ENCODE assay signal across 9 cellular contexts in genomic region chr3:129592362-129593150, GRCh38. TPM values are rescaled to one million over a fixed set of nuclear protein-coding genes. Genes with fewer than 3 reads are reported as not detected.
A peak's percentile ranks its signal among the peaks of the same experiment; 100 is the strongest.
DNase-seq lines count a peak whose midpoint lies in the region; ATAC-seq and TF ChIP-seq lines count a peak whose summit lies in the region.
"Had no signal": no experiment of that assay in that cellular context is flagged by ENCODE, and none has a peak within 500 bp of the region (broad histone marks: within the 10 kb centered on the region; RNA-seq: fewer than 3 reads in every experiment).

No MANE protein-coding gene starts in this region.

- H3K9me3 Mint-ChIP-seq in activated naive CD4-positive, alpha-beta T cell treated with anti-CD3 and anti-CD28 coated beads, Interleukin-2, amount 50 U/mL, for 72 hours, result no peaks in the 10 kb centered on the region

- H3K36me3 ChIP-seq in adipocyte (ENCODE audit: control insufficient read depth, insufficient read depth, low read length, severe bottlenecking) (peaks cover 16% of the 10 kb centered on the region), MM.1S (replicated peaks; ENCODE audit: insufficient read depth, low read length) (no peaks in the 10 kb centered on the region)

- no peaks in the 10 kb centered on the region for H3K9me3 ChIP-seq in adipocyte (ENCODE audit: control insufficient read depth, low read length)
- H3K9me3 ChIP-seq in MM.1S (replicated peaks; ENCODE audit: insufficient read depth, low read length), result no peaks in the 10 kb centered on the region

- H3K27ac Mint-ChIP-seq in activated naive CD4-positive, alpha-beta T cell treated with anti-CD3 and anti-CD28 coated beads, Interleukin-2, amount 50 U/mL, for 72 hours, result no peak overlapping the region

- no peaks in the 10 kb centered on the region for H3K9me2 ChIP-seq in MM.1S (replicated peaks; ENCODE audit: insufficient read depth, low read length)

- no peak overlapping the region for H3K27ac ChIP-seq in MM.1S (ENCODE audit: low read length)

- TF ChIP-seq CTCF in retinal pigment epithelial cell (conservative IDR thresholded peaks at IDR 0.05; ENCODE audit: low read depth, low read length) (no peak), MM.1S (IDR thresholded peaks at IDR 0.05; ENCODE audit: low read length) (no peak)

- H3K9ac ChIP-seq in adipocyte (ENCODE audit: low read length) (peak overlapping the region; percentile 87), MM.1S (ENCODE audit: low read length) (no peak overlapping the region)

- no peaks in the 10 kb centered on the region for H4K20me1 ChIP-seq in MM.1S (ENCODE audit: insufficient read depth, low read length)

- no peak overlapping the region for H3K4me2 ChIP-seq in MM.1S (ENCODE audit: low read depth, low read length)

- H3K27me3 ChIP-seq in adipocyte (replicated peaks; ENCODE audit: control insufficient read depth, insufficient read depth, low read length) (no peaks in the 10 kb centered on the region), MM.1S (replicated peaks; ENCODE audit: insufficient read depth, low read length) (no peaks in the 10 kb centered on the region)

- H2AFZ ChIP-seq in MM.1S (ENCODE audit: low read length), result no peak overlapping the region

- ATAC-seq in SK-N-SH treated with all-trans-retinoic acid at 6 μM for 48 hours, result no peak
- no peak for ATAC-seq in activated naive CD4-positive, alpha-beta T cell treated with anti-CD3 and anti-CD28 coated beads, Interleukin-2, amount 50 U/mL, for 72 hours

- H3K36me3 Mint-ChIP-seq in activated naive CD4-positive, alpha-beta T cell treated with anti-CD3 and anti-CD28 coated beads, Interleukin-2, amount 50 U/mL, for 72 hours, result no peaks in the 10 kb centered on the region

- peak overlapping the region; percentile 28 for H3K4me3 ChIP-seq in adipocyte (ENCODE audit: low read length)
- H3K4me3 ChIP-seq in retinal pigment epithelial cell (ENCODE audit: low read length), result peak overlapping the region; percentile 1
- H3K4me3 ChIP-seq in MM.1S (ENCODE audit: low read length), result no peak overlapping the region

- H3K79me2 ChIP-seq in MM.1S (ENCODE audit: low read length), result no peaks in the 10 kb centered on the region

- H3K4me1 ChIP-seq in adipocyte (ENCODE audit: control insufficient read depth, insufficient read depth, low read length) (peaks cover 83% of the 10 kb centered on the region), MM.1S (ENCODE audit: low read length) (no peaks in the 10 kb centered on the region; the same call in 1 of the 2 replicates)

- DNase-seq in GDM1 (lab: John Stamatoyannopoulos, UW), result peak; percentile 70
- DNase-seq in adipocyte (ENCODE audit: low read depth), result no peak
- peak in 41 of 51 donors; percentile 6 to 64 (median 37) for DNase-seq in hypothalamus (lab: John Stamatoyannopoulos, UW)
- DNase-seq in retinal pigment epithelial cell (ENCODE audit: low read depth), result no peak
- no peak for DNase-seq in NCI-H146 treated with DMSO at 0.1 percent for 48 hours (lab: John Stamatoyannopoulos, UW; ENCODE audit: unreplicated experiment)
- no peak for DNase-seq in activated naive CD4-positive, alpha-beta T cell treated with anti-CD3 and anti-CD28 coated beads, Interleukin-2, amount 50 U/mL, for 72 hours (ENCODE audit: low spot score in 2 of 2)
- DNase-seq in MM.1S, result no peak

- no peaks in the 10 kb centered on the region for H3F3A ChIP-seq in MM.1S (ENCODE audit: insufficient read depth, low read length)

TF ChIP-seq in SK-N-SH treated with all-trans-retinoic acid at 6 μM for 48 hours, 23 proteins besides CTCF, POLR2A, EP300 and RAD21:
- TF ChIP-seq CREB5 (CRISPR knock-in tag; IDR thresholded peaks at IDR 0.05; ENCODE audit: low read depth) (no peak), ZNF70 (CRISPR knock-in tag; IDR thresholded peaks at IDR 0.05) (no peak), ESRRG (CRISPR knock-in tag; IDR thresholded peaks at IDR 0.05) (no peak), GLIS3 (CRISPR knock-in tag; IDR thresholded peaks at IDR 0.05) (no peak), CSDC2 (CRISPR knock-in tag; IDR thresholded peaks at IDR 0.05) (no peak), ZNF8 (CRISPR knock-in tag; IDR thresholded peaks at IDR 0.05) (no peak), TCF4 (CRISPR knock-in tag; IDR thresholded peaks at IDR 0.05; ENCODE audit: borderline replicate concordance) (no peak), POU6F1 (CRISPR knock-in tag; IDR thresholded peaks at IDR 0.05; ENCODE audit: borderline replicate concordance, low read depth) (no peak), BACH2 (CRISPR knock-in tag; IDR thresholded peaks at IDR 0.05; ENCODE audit: borderline replicate concordance) (no peak), TOX (CRISPR knock-in tag; IDR thresholded peaks at IDR 0.05; ENCODE audit: borderline replicate concordance) (no peak), RARB (CRISPR knock-in tag; IDR thresholded peaks at IDR 0.05) (no peak), ARNTL (CRISPR knock-in tag; IDR thresholded peaks at IDR 0.05; ENCODE audit: borderline replicate concordance, low read depth) (no peak), ZNF565 (CRISPR knock-in tag; conservative IDR thresholded peaks at IDR 0.05; ENCODE audit: low read depth) (no peak), ZFP30 (CRISPR knock-in tag; IDR thresholded peaks at IDR 0.05) (no peak), ZC3H10 (CRISPR knock-in tag; IDR thresholded peaks at IDR 0.05) (no peak), ISL1 (CRISPR knock-in tag; IDR thresholded peaks at IDR 0.05) (no peak)

RNA-seq across cellular contexts. Expression of gene PLXND1, which starts 13.9 kb away (rescaled TPM):
- 1 to 10 TPM; 3.5 to 5.7 TPM for total RNA-seq in activated naive CD4-positive, alpha-beta T cell treated with anti-CD3 and anti-CD28 coated beads, Interleukin-2, amount 50 U/mL, for 72 hours

RNA-seq across cellular contexts. Expression of gene H1-8, which starts 49.6 kb away (rescaled TPM):
- not detected for total RNA-seq in activated naive CD4-positive, alpha-beta T cell treated with anti-CD3 and anti-CD28 coated beads, Interleukin-2, amount 50 U/mL, for 72 hours
- total RNA-seq: subcutaneous adipose tissue had no signal

Comparison
In these comparisons a context has a peak if more than half of its experiments do, and no peak if none do; other contexts are left out.
1. DNase-seq: peak in GDM1 (single experiment) and hypothalamus (41 of 51); none in adipocyte (single experiment), retinal pigment epithelial cell (single experiment), NCI-H146 treated with DMSO at 0.1 percent for 48 hours (single experiment), activated naive CD4-positive, alpha-beta T cell treated with anti-CD3 and anti-CD28 coated beads, Interleukin-2, amount 50 U/mL, for 72 hours (0 of 2) and MM.1S (single experiment).